In the genomic region with DNA sequence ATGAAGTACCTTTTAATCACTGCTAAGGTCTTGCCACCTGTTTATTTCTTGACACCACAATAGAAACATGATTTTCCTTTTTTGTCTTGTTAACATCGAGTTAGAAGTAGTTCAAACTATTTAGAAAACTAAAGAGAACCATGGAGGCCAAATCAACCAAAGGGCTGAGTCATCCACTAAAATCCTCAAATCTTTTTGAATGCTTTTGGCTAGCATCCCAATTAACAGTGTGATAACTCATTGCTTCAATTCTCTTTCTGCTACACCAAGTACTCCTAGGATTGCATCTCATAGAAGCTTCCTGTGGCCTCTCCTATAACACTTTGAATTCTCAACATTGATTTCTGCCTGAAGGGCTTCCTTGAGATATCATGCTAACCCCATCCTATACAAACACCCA, we compare ENCODE assay signal across 19 cellular contexts.
"Had no signal": no experiment of that assay in that cellular context is flagged by ENCODE, and none has a peak within 500 bp of the region (broad histone marks: within the 10 kb centered on the region; RNA-seq: fewer than 3 reads in every experiment).

No MANE protein-coding gene starts in this region.

- H3K4me3 ChIP-seq: adrenal gland, dorsolateral prefrontal cortex, left ventricle myocardium inferior, right atrium auricular region, transverse colon had no signal

- ATAC-seq: activated CD8-positive, alpha-beta T cell treated with anti-CD3 and anti-CD28 coated beads, Interleukin-2, amount 10 ng/mL, durations not matched to agents 7 days and 5 days; naive thymus-derived CD8-positive, alpha-beta T cell; stimulated activated naive CD8-positive, alpha-beta T cell treated with anti-CD3 and anti-CD28 coated beads, Interleukin-15, Interleukin-2, amounts not matched to agents 100 U/mL and 50 U/mL, for 24 hours had no signal

- DNase-seq: activated CD4-positive, alpha-beta T cell treated with anti-CD3 and anti-CD28 coated beads, Interleukin-2, amount 10 ng/mL, durations not matched to agents 24 days and 14 days; activated CD4-positive, CD25-positive, alpha-beta regulatory T cell; activated CD8-positive, alpha-beta memory T cell treated with anti-CD3 and anti-CD28 coated beads, Interleukin-2, amount 50 U/mL, for 4 hours; activated CD8-positive, alpha-beta T cell treated with anti-CD3 and anti-CD28 coated beads, Interleukin-2, amount 10 ng/mL, durations not matched to agents 7 days and 5 days; activated effector memory CD4-positive, alpha-beta T cell treated with anti-CD3 and anti-CD28 coated beads, Interleukin-2, amount 50 U/mL, for 16 hours; activated T-cell treated with anti-CD3 and anti-CD28 coated beads, Interleukin-2, amount 50 U/mL, for 48 hours; adrenal gland; dorsolateral prefrontal cortex; endodermal cell; hippocampal formation; kidney; left ventricle myocardium inferior; naive thymus-derived CD8-positive, alpha-beta T cell; posterior cingulate gyrus; small intestine; stimulated activated naive CD8-positive, alpha-beta T cell treated with anti-CD3 and anti-CD28 coated beads, Interleukin-15, Interleukin-2, amounts not matched to agents 100 U/mL and 50 U/mL, for 24 hours; SW 1271; transverse colon had no signal
